9 cellular contexts compared by ENCODE assay signal in genomic region chr5:133824661-133825254, GRCh38.
DNase-seq lines count a peak whose midpoint lies in the region; ATAC-seq, FAIRE-seq and TF ChIP-seq lines count a peak whose summit lies in the region.
"Had no signal": no experiment of that assay in that cellular context is flagged by ENCODE, and none has a peak within 500 bp of the region (broad histone marks: within the 10 kb centered on the region; RNA-seq: fewer than 3 reads in every experiment).

No MANE protein-coding gene starts in this region.

- H3K4me2 ChIP-seq in GM12878 (ENCODE audit: control insufficient read depth, insufficient read depth) = peak overlapping the region; percentile 75

- no peak overlapping the region for H3K9ac ChIP-seq in GM12878 (ENCODE audit: control insufficient read depth, insufficient read depth, low read length)

- peaks cover 25% of the 10 kb centered on the region for H3K4me1 Mint-ChIP-seq in progenitor cell of endocrine pancreas (ENCODE audit: low read depth)

- H3K27ac Mint-ChIP-seq in progenitor cell of endocrine pancreas = no peak overlapping the region

- RAD21 ChIA-PET in GM12878 (lab: Charles Lee; ENCODE audit: unreplicated experiment) = interaction anchor here (0.6 to 6.5 kb wide), 13 partner anchors 13 to 720 kb away, joined by 3 to 49 read pairs (median 5); no protein-coding TSS in a partner anchor

- peaks cover 31% of the 10 kb centered on the region for H3K4me1 ChIP-seq in GM12878 (ENCODE audit: control insufficient read depth, insufficient read depth, low read length)

- H2AFZ ChIP-seq in GM12878 (ENCODE audit: control insufficient read depth, low read depth, low read length) = peak overlapping the region; percentile 42

- H4K20me1 ChIP-seq in GM12878 (ENCODE audit: control insufficient read depth, insufficient read depth) = no peaks in the 10 kb centered on the region

- in situ Hi-C loops in GM12878 (cut with MboI) = no loop called here

- peak; percentile 70 for ATAC-seq in GM19328 (IDR thresholded peaks at IDR 0.05; ENCODE audit: unreplicated experiment)
- ATAC-seq in HG03095 (IDR thresholded peaks at IDR 0.05; ENCODE audit: unreplicated experiment) = peak; percentile 63
- peak; percentile 82 for ATAC-seq in GM12878

- intact Hi-C loops in GM12878 (cut with micrococcal nuclease; ENCODE audit: unreplicated experiment) = no loop called here

- peak overlapping the region; percentile 28 for H3K27ac ChIP-seq in GM12878 (ENCODE audit: control insufficient read depth, insufficient read depth)

- no peaks in the 10 kb centered on the region for H3K27me3 ChIP-seq in GM12878 (replicated peaks in 1 of 2; ENCODE audit: control insufficient read depth in 2 of 2, insufficient read depth in 2 of 2, low read length in 1 of 2)

- WGBS in GM12878 (ENCODE audit: insufficient coverage, insufficient replicate concordance, low lambda C conversion rate, missing lambda C conversion rate) = 11% methylated on average over 6 of the region's 6 CpGs

- peaks cover 42% of the 10 kb centered on the region for H3K27me3 Mint-ChIP-seq in progenitor cell of endocrine pancreas

- TF ChIP-seq CTCF in GM12865 (IDR thresholded peaks at IDR 0.05; ENCODE audit: insufficient read depth, low read depth, low read length, missing control alignments) (no peak), GM12878 (IDR thresholded peaks at IDR 0.05 in 2 of 3, conservative IDR thresholded peaks at IDR 0.05 in 1 of 3; ENCODE audit: control insufficient read depth in 2 of 3, extremely low read depth in 1 of 3, insufficient read depth in 1 of 3, low read depth in 3 of 3, low read length in 3 of 3) (no peak), progenitor cell of endocrine pancreas (IDR thresholded peaks at IDR 0.05; ENCODE audit: unreplicated experiment) (no peak)

- POLR2A ChIA-PET in GM12878 (lab: Charles Lee) = interaction anchor here (0.6 to 1.3 kb wide), 8 partner anchors 13 to 1079 kb away, joined by 3 to 4 read pairs (median 3); no protein-coding TSS in a partner anchor

- FAIRE-seq in GM12878 (lab: Jason Lieb, UNC) = peak; percentile 89

- no peaks in the 10 kb centered on the region for H3K9me3 ChIP-seq in GM12878 (replicated peaks; ENCODE audit: control insufficient read depth, insufficient read depth, low read length)

- TF ChIP-seq POLR2A in GM12878 (IDR thresholded peaks at IDR 0.05; ENCODE audit: low read depth, low read length) = peak; percentile 37; the same call in 1 of the 2 replicates

- CTCF ChIA-PET in GM12878 (lab: Yijun Ruan, JAX) = interaction anchor here (0.7 to 6.5 kb wide), 11 partner anchors 9 to 125 kb away, joined by 3 to 77 read pairs (median 4); no protein-coding TSS in a partner anchor

- H3K36me3 ChIP-seq in GM12878 (ENCODE audit: control insufficient read depth in 2 of 2, insufficient read depth in 2 of 2, low read length in 1 of 2) = no peaks in the 10 kb centered on the region

- SMC1A ChIA-PET in GM12878 (lab: Charles Lee; ENCODE audit: uncharacterized antibody, unreplicated experiment) = interaction anchor here (0.7 to 5.4 kb wide), 21 partner anchors 9 to 145 kb away, joined by 3 to 38 read pairs (median 4); no protein-coding TSS in a partner anchor

- H3K4me3 ChIP-seq in GM12865 (ENCODE audit: low read depth, low read length) = no peak overlapping the region
- H3K4me3 ChIP-seq in GM12878 = no peak overlapping the region

- H3K9me3 Mint-ChIP-seq in progenitor cell of endocrine pancreas (ENCODE audit: low read depth) = no peaks in the 10 kb centered on the region

- no TSS peak for BruUV-seq in GM12878 (replicated peaks; lab: Mats Ljungman, UMichigan)

- H3K4me3 Mint-ChIP-seq in progenitor cell of endocrine pancreas (ENCODE audit: low read depth) = no peak overlapping the region

- no peaks in the 10 kb centered on the region for H3K36me3 Mint-ChIP-seq in progenitor cell of endocrine pancreas (ENCODE audit: insufficient read depth)

- no peak for TF ChIP-seq RAD21 in GM12878 (IDR thresholded peaks at IDR 0.05; ENCODE audit: insufficient read depth, low read depth, low read length)

- DNase-seq in GM12865 (ENCODE audit: low read depth) = peak; percentile 72
- DNase-seq in GM12878 (ENCODE audit: low read depth, low spot score) = peak; percentile 90
- no peak for DNase-seq in NCI-H510A (lab: John Stamatoyannopoulos, UW)
- no peak for DNase-seq in progenitor cell of endocrine pancreas (ENCODE audit: low spot score, unreplicated experiment)
- no peak for DNase-seq in RKO (ENCODE audit: low spot score)
- DNase-seq in iPS-NIHi11 (ENCODE audit: low spot score) = no peak
- DNase-seq: activated gamma-delta T cell treated with Interleukin-2 at 50 U/mL for 16 hours had no signal

- 0 out of 4 replicates have a peak, but pooled peaks of 1 of the 2 experiments have one; percentile 57 for TF ChIP-seq EP300 in GM12878 (IDR thresholded peaks at IDR 0.05; ENCODE audit: borderline replicate concordance in 1 of 2, control insufficient read depth in 1 of 2, low read depth in 2 of 2, low read length in 2 of 2)

- H3K79me2 ChIP-seq in GM12878 (ENCODE audit: control insufficient read depth, insufficient read depth, low read length) = no peaks in the 10 kb centered on the region

TF ChIP-seq in GM12878, 131 proteins besides CTCF, POLR2A, EP300 and RAD21 (continues in another document):
- TF ChIP-seq IKZF1 (conservative IDR thresholded peaks at IDR 0.05) (peak; percentile 97), TAF1 (IDR thresholded peaks at IDR 0.05; ENCODE audit: borderline replicate concordance, low read depth, low read length) (no peak), CBX5 (IDR thresholded peaks at IDR 0.05; ENCODE audit: low read depth) (no peak), IRF3 (IDR thresholded peaks at IDR 0.05) (no peak), WRNIP1 (IDR thresholded peaks at IDR 0.05; ENCODE audit: borderline replicate concordance, low read depth, low read length) (no peak), TBL1XR1 (IDR thresholded peaks at IDR 0.05; ENCODE audit: low read depth, low read length) (no peak), PAX5 (IDR thresholded peaks at IDR 0.05; ENCODE audit: borderline replicate concordance, low read depth, low read length) (peak; percentile 58; the same call in 1 of the 2 replicates), NFYA (IDR thresholded peaks at IDR 0.05; ENCODE audit: borderline replicate concordance, low read depth, low read length) (no peak), ASH2L (IDR thresholded peaks at IDR 0.05; ENCODE audit: borderline replicate concordance, low read depth) (no peak), ZZZ3 (IDR thresholded peaks at IDR 0.05; ENCODE audit: control insufficient read depth, insufficient read length, low read depth) (no peak), LARP7 (IDR thresholded peaks at IDR 0.05) (no peak), POU2F2 (IDR thresholded peaks at IDR 0.05; ENCODE audit: borderline replicate concordance, low read depth, low read length) (no peak), BCL3 (IDR thresholded peaks at IDR 0.05; ENCODE audit: borderline replicate concordance, insufficient read depth, low read depth, low read length, poor library complexity, severe bottlenecking) (no peak), BHLHE40 (IDR thresholded peaks at IDR 0.05; ENCODE audit: borderline replicate concordance in 1 of 2, low read depth in 2 of 2, low read length in 1 of 2) (peak in 1 of 2 experiments; percentile 58; a peak in 1 of 4 replicates), NBN (IDR thresholded peaks at IDR 0.05) (peak; percentile 89), PML (IDR thresholded peaks at IDR 0.05; ENCODE audit: low read length) (no peak)

Comparison
In these comparisons a context has a peak if more than half of its experiments do, and no peak if none do; other contexts are left out.
1. DNase-seq: peak in GM12865 (single experiment) and GM12878 (single experiment); none in NCI-H510A (single experiment), progenitor cell of endocrine pancreas (single experiment), RKO (single experiment) and iPS-NIHi11 (single experiment).
2. Peak in every context shown above with its lines, with median percentiles within 50 percentile points of each other: ATAC-seq.